ENCODE assay signal across 26 cellular contexts in the genomic region with DNA sequence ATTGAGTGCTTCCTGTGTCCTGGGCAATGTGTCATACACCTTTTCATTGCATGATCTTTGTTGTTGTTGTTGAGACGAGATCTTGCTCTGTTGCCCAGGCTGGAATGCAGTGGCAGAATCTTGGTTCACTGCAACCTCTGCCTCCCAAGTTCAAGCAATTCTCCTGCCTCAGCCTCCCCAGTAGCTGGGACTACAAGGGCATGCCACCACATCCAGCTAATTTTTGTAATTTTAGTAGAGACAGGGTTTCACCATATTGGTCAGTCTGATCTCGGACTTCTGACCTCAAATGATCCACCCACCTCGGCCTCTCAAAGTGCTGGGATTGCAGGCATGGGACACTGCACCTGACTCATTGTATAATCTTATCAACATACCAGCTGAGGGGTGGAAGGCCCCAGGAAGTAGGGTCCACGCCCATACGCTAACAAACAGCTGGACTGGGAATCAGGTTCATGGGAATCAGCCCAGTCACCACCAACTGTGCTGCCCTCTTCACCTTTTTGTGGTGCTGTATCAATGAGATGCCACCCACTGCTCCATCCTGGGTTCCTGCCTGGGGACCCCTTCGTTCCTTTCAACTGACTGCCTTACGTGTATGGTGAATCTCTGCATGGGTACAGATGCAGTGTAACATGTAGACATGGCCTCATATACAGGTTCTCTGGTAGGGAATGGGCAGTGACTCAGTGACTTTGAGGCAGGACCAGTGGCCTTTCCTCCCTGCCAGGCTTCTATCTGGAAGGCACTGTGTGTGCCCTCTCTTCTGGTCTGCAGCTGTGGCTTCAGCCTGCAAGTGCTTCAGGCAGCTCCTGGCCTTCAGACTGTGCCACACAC. TPM values are rescaled to one million over a fixed set of nuclear protein-coding genes. Genes with fewer than 3 reads are reported as not detected.
DNase-seq lines count a peak whose midpoint lies in the region; ATAC-seq and TF ChIP-seq lines count a peak whose summit lies in the region.
"Had no signal": no experiment of that assay in that cellular context is flagged by ENCODE, and none has a peak within 500 bp of the region (broad histone marks: within the 10 kb centered on the region; RNA-seq: fewer than 3 reads in every experiment).

No MANE protein-coding gene starts in this region.

- TF ChIP-seq CTCF in Caco-2 (IDR thresholded peaks at IDR 0.05; ENCODE audit: insufficient read depth in 1 of 2, low read depth in 1 of 2, low read length in 1 of 2, severe bottlenecking in 1 of 2, unreplicated experiment in 1 of 2) (no peak), WTC11 (IDR thresholded peaks at IDR 0.05) (no peak), hepatocyte (IDR thresholded peaks at IDR 0.05; ENCODE audit: poor library complexity) (no peak), progenitor cell of endocrine pancreas (IDR thresholded peaks at IDR 0.05; ENCODE audit: unreplicated experiment) (no peak)

- peaks cover 23% of the 10 kb centered on the region for H3K36me3 Mint-ChIP-seq in Caco-2 (ENCODE audit: insufficient read depth, unreplicated experiment)
- H3K36me3 Mint-ChIP-seq in WTC11: peaks cover 4% of the 10 kb centered on the region
- H3K36me3 Mint-ChIP-seq in progenitor cell of endocrine pancreas (ENCODE audit: insufficient read depth): peaks cover 11% of the 10 kb centered on the region
- H3K36me3 Mint-ChIP-seq: activated naive CD4-positive, alpha-beta T cell treated with anti-CD3 and anti-CD28 coated beads, Interleukin-2, amount 50 U/mL, for 72 hours had no signal

- H3K36me3 ChIP-seq in Caco-2 (ENCODE audit: control insufficient read depth, insufficient read depth, low read length): no peaks in the 10 kb centered on the region
- H3K36me3 ChIP-seq in hepatocyte (replicated peaks; ENCODE audit: insufficient read depth, low read depth): no peaks in the 10 kb centered on the region
- H3K36me3 ChIP-seq: BE2C had no signal

- BruUV-seq in Caco-2 (replicated peaks; lab: Mats Ljungman, UMichigan): no TSS peak

- no peaks in the 10 kb centered on the region for H3K9me2 ChIP-seq in hepatocyte (replicated peaks; ENCODE audit: insufficient read depth)

- ATAC-seq in WTC11 (no peak), GM19023 (IDR thresholded peaks at IDR 0.05; ENCODE audit: unreplicated experiment) (no peak), HG02840 (IDR thresholded peaks at IDR 0.05; ENCODE audit: low FRiP score, unreplicated experiment) (no peak), GM18868 (IDR thresholded peaks at IDR 0.05; ENCODE audit: unreplicated experiment) (no peak)
- ATAC-seq: activated naive CD4-positive, alpha-beta T cell treated with anti-CD3 and anti-CD28 coated beads, Interleukin-2, amount 50 U/mL, for 72 hours; CD8-positive, alpha-beta T cell; naive thymus-derived CD8-positive, alpha-beta T cell; stimulated activated effector memory CD8-positive, alpha-beta T cell treated with anti-CD3 and anti-CD28 coated beads, Interleukin-12 subunit alpha, Interleukin-12 subunit beta, amount 100 ng/mL, for 72 hours; upper lobe of right lung had no signal

- no peak overlapping the region for H3K4me3 Mint-ChIP-seq in Caco-2 (ENCODE audit: unreplicated experiment)
- no peak overlapping the region for H3K4me3 Mint-ChIP-seq in WTC11
- no peak overlapping the region for H3K4me3 Mint-ChIP-seq in progenitor cell of endocrine pancreas (ENCODE audit: low read depth)
- H3K4me3 Mint-ChIP-seq: CD8-positive, alpha-beta T cell; naive thymus-derived CD8-positive, alpha-beta T cell; stimulated activated effector memory CD8-positive, alpha-beta T cell treated with anti-CD3 and anti-CD28 coated beads, Interleukin-12 subunit alpha, Interleukin-12 subunit beta, amount 100 ng/mL, for 72 hours had no signal

- H3K9me3 Mint-ChIP-seq in Caco-2 (ENCODE audit: unreplicated experiment) (no peaks in the 10 kb centered on the region), WTC11 (no peaks in the 10 kb centered on the region), progenitor cell of endocrine pancreas (ENCODE audit: low read depth) (no peaks in the 10 kb centered on the region)
- H3K9me3 Mint-ChIP-seq: activated naive CD4-positive, alpha-beta T cell treated with anti-CD3 and anti-CD28 coated beads, Interleukin-2, amount 50 U/mL, for 72 hours; CD8-positive, alpha-beta T cell; naive thymus-derived CD8-positive, alpha-beta T cell; stimulated activated effector memory CD8-positive, alpha-beta T cell treated with anti-CD3 and anti-CD28 coated beads, Interleukin-12 subunit alpha, Interleukin-12 subunit beta, amount 100 ng/mL, for 72 hours had no signal

- H3K27me3 Mint-ChIP-seq in Caco-2 (ENCODE audit: insufficient read depth, unreplicated experiment): no peaks in the 10 kb centered on the region
- no peaks in the 10 kb centered on the region for H3K27me3 Mint-ChIP-seq in WTC11 (ENCODE audit: low read depth)
- no peaks in the 10 kb centered on the region for H3K27me3 Mint-ChIP-seq in progenitor cell of endocrine pancreas
- H3K27me3 Mint-ChIP-seq: naive thymus-derived CD8-positive, alpha-beta T cell had no signal

- H4K20me1 ChIP-seq in hepatocyte (ENCODE audit: insufficient read depth, poor library complexity, severe bottlenecking): no peaks in the 10 kb centered on the region

- whole genome bisulfite sequencing in hepatocyte (ENCODE audit: low lambda C conversion rate, missing lambda C conversion rate): 71% methylated on average over 7 of the region's 7 CpGs

- no peaks in the 10 kb centered on the region for H3K9me3 ChIP-seq in Caco-2
- H3K9me3 ChIP-seq in hepatocyte (ENCODE audit: low read depth): no peaks in the 10 kb centered on the region
- H3K9me3 ChIP-seq: BE2C, left ventricle myocardium inferior, suprapubic skin, upper lobe of right lung had no signal

- DNase-seq in Caco-2 (peak; percentile 58 to 75), WTC11 (ENCODE audit: low spot score) (no peak), hepatocyte (ENCODE audit: low spot score) (peak; percentile 68), progenitor cell of endocrine pancreas (ENCODE audit: low spot score, unreplicated experiment) (no peak)
- DNase-seq in stimulated activated CD4-positive, alpha-beta T cell treated with anti-CD3 and anti-CD28 coated beads, Interleukin-4, amount 100 ng/mL, for 24 hours: no peak
- DNase-seq: activated CD4-positive, alpha-beta T cell treated with anti-CD3 and anti-CD28 coated beads for 48 hours; activated CD8-positive, alpha-beta memory T cell treated with anti-CD3 and anti-CD28 coated beads for 24 hours; activated T-cell treated with anti-CD3 and anti-CD28 coated beads for 4 hours; BE2C; CD8-positive, alpha-beta T cell; left ventricle myocardium inferior; naive thymus-derived CD8-positive, alpha-beta T cell; NCI-H1092; NCI-H1694; NCI-H446 treated with DMSO at 0.1 percent for 48 hours; NCI-H82; occipital lobe; stimulated activated CD4-positive, alpha-beta T cell treated with anti-CD3 and anti-CD28 coated beads, Interleukin-15, amount 100 ng/mL, for 24 hours; upper lobe of right lung; WERI-Rb-1 had no signal

- H3K27ac Mint-ChIP-seq in Caco-2 (ENCODE audit: unreplicated experiment) (peak overlapping the region; percentile 53), WTC11 (no peak overlapping the region), progenitor cell of endocrine pancreas (peak overlapping the region; percentile 20)
- H3K27ac Mint-ChIP-seq: CD8-positive, alpha-beta T cell; stimulated activated effector memory CD8-positive, alpha-beta T cell treated with anti-CD3 and anti-CD28 coated beads, Interleukin-12 subunit alpha, Interleukin-12 subunit beta, amount 100 ng/mL, for 72 hours had no signal

- POLR2A ChIA-PET in Caco-2 (lab: Charles Lee): no interaction called here
- POLR2A ChIA-PET in WTC11 (lab: Charles Lee): no interaction called here

- H3K27me3 ChIP-seq in Caco-2 (replicated peaks; ENCODE audit: control insufficient read depth, insufficient read depth, low read length) (no peaks in the 10 kb centered on the region), hepatocyte (no peaks in the 10 kb centered on the region)
- H3K27me3 ChIP-seq: BE2C, suprapubic skin, upper lobe of right lung had no signal

- no peaks in the 10 kb centered on the region for H3K79me2 ChIP-seq in hepatocyte

- intact Hi-C loops in Caco-2 (cut with micrococcal nuclease; ENCODE audit: unreplicated experiment): loop anchor here (1.0 kb wide), 1 partner anchor 246 kb away; no protein-coding TSS in a partner anchor

- H3K4me1 Mint-ChIP-seq in Caco-2 (ENCODE audit: low read depth, unreplicated experiment): peaks cover 6% of the 10 kb centered on the region
- H3K4me1 Mint-ChIP-seq in WTC11: no peaks in the 10 kb centered on the region
- H3K4me1 Mint-ChIP-seq in progenitor cell of endocrine pancreas (ENCODE audit: low read depth): peaks cover 7% of the 10 kb centered on the region

- no peak overlapping the region for H3K4me2 ChIP-seq in hepatocyte

- H3K27ac ChIP-seq in hepatocyte: peak overlapping the region; percentile 76
- H3K27ac ChIP-seq: left ventricle myocardium inferior, suprapubic skin, upper lobe of right lung, WERI-Rb-1 had no signal

- CTCF ChIA-PET in Caco-2 (lab: Charles Lee) (no interaction called here), WTC11 (lab: Charles Lee) (interaction anchor here (1.1 kb wide), 1 partner anchor 59 kb away, joined by 3 read pairs; no protein-coding TSS in a partner anchor)

- no peak overlapping the region for H2AFZ ChIP-seq in hepatocyte

- H3K4me1 ChIP-seq in Caco-2 (peaks cover 34% of the 10 kb centered on the region), hepatocyte (ENCODE audit: insufficient read depth) (peaks cover 9% of the 10 kb centered on the region)
- H3K4me1 ChIP-seq: BE2C, left ventricle myocardium inferior, suprapubic skin, upper lobe of right lung had no signal

- H3K4me3 ChIP-seq in Caco-2 (ENCODE audit: low read depth, low read length): no peak overlapping the region
- no peak overlapping the region for H3K4me3 ChIP-seq in hepatocyte
- H3K4me3 ChIP-seq: left ventricle myocardium inferior, suprapubic skin, upper lobe of right lung had no signal

TF ChIP-seq in WTC11, 78 proteins besides CTCF, POLR2A, EP300 and RAD21 (continues in another document):
- TF ChIP-seq ZNF121 (CRISPR knock-in tag; IDR thresholded peaks at IDR 0.05): 0 out of 2 replicates have a peak, but pooled peaks have one; percentile 24

RNA-seq across cellular contexts. Expression of gene YWHAH, which starts 32.6 kb away (rescaled TPM):
- total RNA-seq in Caco-2 (2022) (128 and 135 TPM in 2 replicates), WTC11 (2021) (190 to 205 TPM (median 203 TPM) in 3 replicates), hepatocyte (80.7 and 87.0 TPM in 2 replicates), progenitor cell of endocrine pancreas (105 and 111 TPM in 2 replicates)
- 122 and 135 TPM in 2 replicates for polyA plus RNA-seq in hepatocyte

Comparison
In these comparisons a context has a peak if more than half of its experiments do, and no peak if none do; other contexts are left out.
1. DNase-seq: peak in Caco-2 (2 of 2) and hepatocyte (single experiment); none in WTC11 (single experiment), progenitor cell of endocrine pancreas (single experiment) and stimulated activated CD4-positive, alpha-beta T cell treated with anti-CD3 and anti-CD28 coated beads, Interleukin-4, amount 100 ng/mL, for 24 hours (single experiment).